In genomic region chr12:94977766-94978468, GRCh38 we compare ENCODE assay signal across 27 cellular contexts. TPM values are rescaled to one million over a fixed set of nuclear protein-coding genes. Genes with fewer than 3 reads are reported as not detected.
A peak's percentile ranks its signal among the peaks of the same experiment; 100 is the strongest.
DNase-seq lines count a peak whose midpoint lies in the region; ATAC-seq and TF ChIP-seq lines count a peak whose summit lies in the region.
"Had no signal": no experiment of that assay in that cellular context is flagged by ENCODE, and none has a peak within 500 bp of the region (broad histone marks: within the 10 kb centered on the region; RNA-seq: fewer than 3 reads in every experiment).

No MANE protein-coding gene starts in this region.

- H3K9me3 ChIP-seq in IMR-90 (ENCODE audit: control insufficient read depth, insufficient read depth, low read length) = no peaks in the 10 kb centered on the region
- no peaks in the 10 kb centered on the region for H3K9me3 ChIP-seq in MM.1S (replicated peaks; ENCODE audit: insufficient read depth, low read length)
- H3K9me3 ChIP-seq: BLaER1 treated with 17β-estradiol and CSF1 and Interleukin-3, amounts not matched to agents 10 nM and 100 nM; esophagus squamous epithelium; heart right ventricle; lower lobe of right lung; SJSA1 had no signal

- no peak overlapping the region for H4K5ac ChIP-seq in IMR-90 (ENCODE audit: low read depth, low read length)

- no peak overlapping the region for H2BK120ac ChIP-seq in IMR-90 (ENCODE audit: low read depth, low read length)

- H3K9ac ChIP-seq in IMR-90 (ENCODE audit: low read depth, low read length) (no peak overlapping the region), MM.1S (ENCODE audit: low read length) (no peak overlapping the region)
- H3K9ac ChIP-seq: BLaER1 treated with 17β-estradiol and CSF1 and Interleukin-3, amounts not matched to agents 10 nM and 100 nM had no signal

- no peak overlapping the region; the same call in 1 of the 2 replicates for H2BK20ac ChIP-seq in IMR-90 (ENCODE audit: low read depth, low read length)

- no peaks in the 10 kb centered on the region for H3K9me2 ChIP-seq in MM.1S (replicated peaks; ENCODE audit: insufficient read depth, low read length)

- no peak overlapping the region for H2BK15ac ChIP-seq in IMR-90 (ENCODE audit: low read depth, low read length)

- H3K79me2 ChIP-seq in MM.1S (ENCODE audit: low read length) = peaks cover 28% of the 10 kb centered on the region

- peak overlapping the region; percentile 43 for H2AK5ac ChIP-seq in IMR-90 (ENCODE audit: low read depth, low read length)

- dilution Hi-C loops in IMR-90 (cut with HindIII; ENCODE audit: low sequenced_read_pairs, unreplicated experiment) = no loop called here

- TF ChIP-seq RAD21 in IMR-90 (IDR thresholded peaks at IDR 0.05; ENCODE audit: low read length) = no peak

- H4K8ac ChIP-seq in IMR-90 (ENCODE audit: low read depth in 2 of 2, low read length in 2 of 2) = no peak overlapping the region

- DNase-seq in left cardiac atrium = no peak
- DNase-seq in Right ventricle myocardium inferior (ENCODE audit: missing footprints) = no peak
- no peak for DNase-seq in IMR-90
- DNase-seq in cerebellar cortex (ENCODE audit: low spot score) = peak; percentile 85
- DNase-seq in pons (ENCODE audit: low spot score) = peak; percentile 19
- DNase-seq in NCI-H774 (lab: John Stamatoyannopoulos, UW) = no peak
- no peak for DNase-seq in MM.1S
- DNase-seq: activated CD4-positive, alpha-beta T cell treated with anti-CD3 and anti-CD28 coated beads, Interleukin-2, amount 10 ng/mL, durations not matched to agents 24 days and 14 days; activated CD8-positive, alpha-beta memory T cell treated with anti-CD3 and anti-CD28 coated beads for 24 hours; activated effector memory CD4-positive, alpha-beta T cell treated with Interleukin-2 at 50 U/mL for 16 hours; activated naive CD8-positive, alpha-beta T cell treated with anti-CD3 and anti-CD28 coated beads, Interleukin-2, amount 10 ng/mL, durations not matched to agents 7 days and 5 days; activated T-cell treated with anti-CD3 and anti-CD28 coated beads for 4 hours; dermis blood vessel endothelial cell; DMS53; esophagus squamous epithelium; foreskin melanocyte; GDM1; heart right ventricle; lower lobe of right lung; NCI-H187; NCI-H82; stimulated activated naive CD4-positive, alpha-beta T cell; T1000; WERI-Rb-1 had no signal

- H3K18ac ChIP-seq in IMR-90 (ENCODE audit: low read depth, low read length) = no peak overlapping the region

- peaks cover 2% of the 10 kb centered on the region; the same call in 1 of the 2 replicates for H3K4me1 ChIP-seq in IMR-90 (ENCODE audit: control insufficient read depth, insufficient read depth, low read length)
- no peaks in the 10 kb centered on the region for H3K4me1 ChIP-seq in MM.1S (ENCODE audit: low read length)
- H3K4me1 ChIP-seq: lower lobe of right lung had no signal

- H4K20me1 ChIP-seq in IMR-90 (ENCODE audit: insufficient read depth, low read length) (no peaks in the 10 kb centered on the region), MM.1S (ENCODE audit: insufficient read depth, low read length) (peaks cover 3% of the 10 kb centered on the region; the same call in 1 of the 2 replicates)

- H3K79me1 ChIP-seq in IMR-90 (ENCODE audit: low read depth in 1 of 2, low read length in 2 of 2) = peaks cover 8 to 26% of the 10 kb centered on the region in 2 experiments

- no peak overlapping the region for H2BK5ac ChIP-seq in IMR-90 (ENCODE audit: low read depth, low read length, poor library complexity, severe bottlenecking)

- H3K27ac ChIP-seq in IMR-90 (ENCODE audit: insufficient read depth, low read length) = no peak overlapping the region
- no peak overlapping the region for H3K27ac ChIP-seq in MM.1S (ENCODE audit: low read length)
- H3K27ac ChIP-seq: BLaER1 treated with 17β-estradiol and CSF1 and Interleukin-3, amounts not matched to agents 10 nM and 100 nM; esophagus squamous epithelium; heart right ventricle; lower lobe of right lung; SJSA1; WERI-Rb-1 had no signal

- no peak overlapping the region for H3K56ac ChIP-seq in IMR-90 (ENCODE audit: extremely low read depth, insufficient read depth, low read length)

- H2AFZ ChIP-seq in IMR-90 (replicated peaks; ENCODE audit: low read length, poor library complexity) (no peak overlapping the region), MM.1S (ENCODE audit: low read length) (no peak overlapping the region)

- CTCF ChIA-PET in IMR-90 (lab: Yijun Ruan, JAX) = no interaction called here

- H4K91ac ChIP-seq in IMR-90 (ENCODE audit: insufficient read depth, low read depth, low read length) = peak overlapping the region; percentile 6; the same call in 1 of the 2 replicates

- in situ Hi-C loops in IMR-90 (cut with MboI; ENCODE audit: low sequenced_read_pairs) = no loop called here

- ATAC-seq in left cardiac atrium (peak; percentile 42 to 60), Right ventricle myocardium inferior (no peak), IMR-90 (ENCODE audit: low read depth) (no peak), GM18498 (IDR thresholded peaks at IDR 0.05; ENCODE audit: unreplicated experiment) (no peak)

- H3K4me3 ChIP-seq in IMR-90 (ENCODE audit: insufficient read depth, low read depth, low read length) (no peak overlapping the region), MM.1S (ENCODE audit: low read length) (no peak overlapping the region)
- H3K4me3 ChIP-seq: BLaER1 treated with 17β-estradiol and CSF1 and Interleukin-3, amounts not matched to agents 10 nM and 100 nM; esophagus squamous epithelium; heart right ventricle; lower lobe of right lung; SJSA1 had no signal

- WGBS in IMR-90 (ENCODE audit: extremely low coverage in 2 of 2, insufficient read length in 1 of 2), 2 experiments = no CpG with 5 or more reads among the region's 4 CpGs

- intact Hi-C loops in left cardiac atrium (cut with DNase I) (no loop called here), Right ventricle myocardium inferior (cut with DNase I) (no loop called here), IMR-90 (cut with micrococcal nuclease) (no loop called here)

- H3K36me3 ChIP-seq in IMR-90 (ENCODE audit: control insufficient read depth, insufficient read depth, low read length) = no peaks in the 10 kb centered on the region
- H3K36me3 ChIP-seq in MM.1S (replicated peaks; ENCODE audit: insufficient read depth, low read length) = no peaks in the 10 kb centered on the region; the same call in 1 of the 2 replicates
- H3K36me3 ChIP-seq: WERI-Rb-1 had no signal

- H3K23ac ChIP-seq in IMR-90 (ENCODE audit: low read depth, low read length) = peak overlapping the region; percentile 23

- H3K4me2 ChIP-seq in IMR-90 (ENCODE audit: low read depth, low read length) = no peak overlapping the region
- H3K4me2 ChIP-seq in MM.1S (ENCODE audit: low read depth, low read length) = no peak overlapping the region
- H3K4me2 ChIP-seq: BLaER1 treated with 17β-estradiol and CSF1 and Interleukin-3, amounts not matched to agents 10 nM and 100 nM had no signal

- no peak overlapping the region for H3K14ac ChIP-seq in IMR-90 (replicated peaks; ENCODE audit: low read depth, low read length)

- TF ChIP-seq CTCF in IMR-90 (conservative IDR thresholded peaks at IDR 0.05; ENCODE audit: low read depth, low read length) (no peak), MM.1S (IDR thresholded peaks at IDR 0.05; ENCODE audit: low read length) (no peak)

- H2AK9ac ChIP-seq in IMR-90 (replicated peaks; ENCODE audit: low read depth, low read length, poor library complexity) = no peak overlapping the region

- no peak for TF ChIP-seq POLR2A in IMR-90 (IDR thresholded peaks at IDR 0.05; ENCODE audit: low read depth, low read length)

- no peak overlapping the region for H3K4ac ChIP-seq in IMR-90 (ENCODE audit: low read depth, low read length)

- H3K9me1 ChIP-seq in IMR-90 (ENCODE audit: insufficient read depth, low read length) = peaks cover 8% of the 10 kb centered on the region

- H3K27me3 ChIP-seq in IMR-90 (ENCODE audit: control insufficient read depth, insufficient read depth, low read length) = no peaks in the 10 kb centered on the region
- no peaks in the 10 kb centered on the region for H3K27me3 ChIP-seq in MM.1S (replicated peaks; ENCODE audit: insufficient read depth, low read length)
- H3K27me3 ChIP-seq: BLaER1 treated with 17β-estradiol and CSF1 and Interleukin-3, amounts not matched to agents 10 nM and 100 nM; esophagus squamous epithelium; heart right ventricle; SJSA1 had no signal

- H3F3A ChIP-seq in MM.1S (ENCODE audit: insufficient read depth, low read length) = no peaks in the 10 kb centered on the region

- no TSS peak for BruUV-seq in IMR-90 (replicated peaks; lab: Mats Ljungman, UMichigan)

- POLR2A ChIA-PET in IMR-90 (lab: Charles Lee; ENCODE audit: unreplicated experiment) = no interaction called here

TF ChIP-seq in IMR-90, 13 proteins besides CTCF, POLR2A, EP300 and RAD21 (continues in another document):
- no peak for TF ChIP-seq RFX5 (IDR thresholded peaks at IDR 0.05; ENCODE audit: low read depth, low read length)
- no peak for TF ChIP-seq MAZ (IDR thresholded peaks at IDR 0.05; ENCODE audit: borderline replicate concordance, low read depth, low read length)
- no peak for TF ChIP-seq CHD1 (IDR thresholded peaks at IDR 0.05; ENCODE audit: low read depth, low read length)
- TF ChIP-seq USF2 (IDR thresholded peaks at IDR 0.05; ENCODE audit: low read depth, low read length) = no peak
- TF ChIP-seq RCOR1 (IDR thresholded peaks at IDR 0.05; ENCODE audit: insufficient replicate concordance, low read length) = no peak
- TF ChIP-seq FOS (IDR thresholded peaks at IDR 0.05; ENCODE audit: low read depth, low read length) = no peak
- TF ChIP-seq MXI1 (IDR thresholded peaks at IDR 0.05; ENCODE audit: borderline replicate concordance, low read depth, low read length) = no peak

RNA-seq across cellular contexts. Expression of gene NDUFA12, which starts 25.6 kb away (rescaled TPM):
- total RNA-seq in left cardiac atrium = 100 to 1,000 TPM; 279 to 369 TPM
- 379 TPM for total RNA-seq in Right ventricle myocardium inferior
- total RNA-seq in IMR-90 (2012; rRNA removed) = 116 and 166 TPM in 2 replicates
- 114 and 135 TPM in 2 replicates for polyA plus RNA-seq in IMR-90 (2012; rRNA removed)
- polyA plus RNA-seq in IMR-90 (2012; cell fraction: cytosol; rRNA removed) = 77.1 and 113 TPM in 2 replicates
- 17.5 and 64.7 TPM in 2 replicates for polyA plus RNA-seq in IMR-90 (2012; cell fraction: nucleus; rRNA removed; ENCODE audit: low replicate concordance)

Comparison
In these comparisons a context has a peak if more than half of its experiments do, and no peak if none do; other contexts are left out.
1. ATAC-seq: peak in left cardiac atrium (2 of 2); none in Right ventricle myocardium inferior (single experiment), IMR-90 (single experiment) and GM18498 (single experiment).
2. DNase-seq: peak in cerebellar cortex (single experiment) and pons (single experiment); none in left cardiac atrium (single experiment), Right ventricle myocardium inferior (single experiment), IMR-90 (single experiment), NCI-H774 (single experiment) and MM.1S (single experiment).